8 cellular contexts compared by ENCODE assay signal in genomic region chr12:6215120-6215807, GRCh38. TPM values are rescaled to one million over a fixed set of nuclear protein-coding genes. Genes with fewer than 3 reads are reported as not detected.
DNase-seq lines count a peak whose midpoint lies in the region; ATAC-seq, FAIRE-seq and TF ChIP-seq lines count a peak whose summit lies in the region.

No MANE protein-coding gene starts in this region.

- WGBS in urinary bladder = 72% methylated on average over 10 of the region's 10 CpGs

- H3K9me3 ChIP-seq in endothelial cell of umbilical vein (replicated peaks; ENCODE audit: control insufficient read depth, insufficient read depth, low read length) (no peaks in the 10 kb centered on the region), muscle layer of colon (ENCODE audit: low read length) (no peaks in the 10 kb centered on the region)

- peak overlapping the region; percentile 56 for H3K27ac Mint-ChIP-seq in activated CD8-positive, alpha-beta T cell treated with anti-CD3 and anti-CD28 coated beads, Interleukin-2, amount 10 ng/mL, durations not matched to agents 7 days and 5 days
- no peak overlapping the region for H3K27ac Mint-ChIP-seq in activated CD8-positive, alpha-beta T cell treated with anti-CD3 and anti-CD28 coated beads for 36 hours
- no peak overlapping the region for H3K27ac Mint-ChIP-seq in activated T-cell treated with anti-CD3 and anti-CD28 coated beads, Interleukin-2, amount 50 U/mL, for 24 hours

- peak overlapping the region; percentile 11 for H3K4me2 ChIP-seq in endothelial cell of umbilical vein (ENCODE audit: insufficient read depth, low read length)

- no peak overlapping the region for H2AFZ ChIP-seq in endothelial cell of umbilical vein (ENCODE audit: low read depth, low read length)

- H3K36me3 Mint-ChIP-seq in activated CD8-positive, alpha-beta T cell treated with anti-CD3 and anti-CD28 coated beads, Interleukin-2, amount 10 ng/mL, durations not matched to agents 7 days and 5 days (ENCODE audit: low read depth) = no peaks in the 10 kb centered on the region
- no peaks in the 10 kb centered on the region for H3K36me3 Mint-ChIP-seq in activated CD8-positive, alpha-beta T cell treated with anti-CD3 and anti-CD28 coated beads for 36 hours (ENCODE audit: low read depth)
- no peaks in the 10 kb centered on the region for H3K36me3 Mint-ChIP-seq in activated T-cell treated with anti-CD3 and anti-CD28 coated beads, Interleukin-2, amount 50 U/mL, for 24 hours (ENCODE audit: low read depth)

- peaks cover 24% of the 10 kb centered on the region for H3K4me1 Mint-ChIP-seq in activated CD8-positive, alpha-beta T cell treated with anti-CD3 and anti-CD28 coated beads, Interleukin-2, amount 10 ng/mL, durations not matched to agents 7 days and 5 days (ENCODE audit: low read depth)
- peaks cover 32% of the 10 kb centered on the region for H3K4me1 Mint-ChIP-seq in activated CD8-positive, alpha-beta T cell treated with anti-CD3 and anti-CD28 coated beads for 36 hours (ENCODE audit: low read depth)
- peaks cover 34% of the 10 kb centered on the region for H3K4me1 Mint-ChIP-seq in activated T-cell treated with anti-CD3 and anti-CD28 coated beads, Interleukin-2, amount 50 U/mL, for 24 hours (ENCODE audit: low read depth)

- H3K9me1 ChIP-seq in endothelial cell of umbilical vein (replicated peaks; ENCODE audit: control insufficient read depth, extremely low read depth, insufficient read depth, low read length) = no peaks in the 10 kb centered on the region

- H3K27me3 ChIP-seq in endothelial cell of umbilical vein (ENCODE audit: control insufficient read depth in 2 of 2, insufficient read depth in 2 of 2, low read length in 2 of 2) (no peaks in the 10 kb centered on the region), muscle layer of colon (ENCODE audit: control insufficient read depth in 1 of 2, insufficient read depth in 2 of 2, low read length in 2 of 2) (no peaks in the 10 kb centered on the region)

- H3K79me2 ChIP-seq in endothelial cell of umbilical vein (ENCODE audit: control insufficient read depth, insufficient read depth, low read length) = peaks cover 98% of the 10 kb centered on the region

- no peak for TF ChIP-seq CTCF in activated CD8-positive, alpha-beta T cell treated with anti-CD3 and anti-CD28 coated beads for 36 hours (IDR thresholded peaks at IDR 0.05)
- TF ChIP-seq CTCF in endothelial cell of umbilical vein (IDR thresholded peaks at IDR 0.05; ENCODE audit: extremely low read depth in 1 of 2, insufficient read depth in 1 of 2, low read depth in 1 of 2, low read length in 2 of 2) = no peak

- H3K4me3 Mint-ChIP-seq in activated CD8-positive, alpha-beta T cell treated with anti-CD3 and anti-CD28 coated beads, Interleukin-2, amount 10 ng/mL, durations not matched to agents 7 days and 5 days = no peak overlapping the region
- H3K4me3 Mint-ChIP-seq in activated CD8-positive, alpha-beta T cell treated with anti-CD3 and anti-CD28 coated beads for 36 hours = no peak overlapping the region
- no peak overlapping the region for H3K4me3 Mint-ChIP-seq in activated T-cell treated with anti-CD3 and anti-CD28 coated beads, Interleukin-2, amount 50 U/mL, for 24 hours

- no peak for DNase-seq in activated CD8-positive, alpha-beta T cell treated with anti-CD3 and anti-CD28 coated beads, Interleukin-2, amount 10 ng/mL, durations not matched to agents 7 days and 5 days
- DNase-seq in activated CD8-positive, alpha-beta T cell treated with anti-CD3 and anti-CD28 coated beads for 36 hours = no peak
- no peak for DNase-seq in endothelial cell of umbilical vein (ENCODE audit: low read depth, low spot score)
- no peak for DNase-seq in NCI-H1092 treated with DMSO at 0.1 percent for 48 hours (lab: John Stamatoyannopoulos, UW)
- DNase-seq in activated T-cell treated with anti-CD3 and anti-CD28 coated beads, Interleukin-2, amount 50 U/mL, for 24 hours = no peak

- H3K4me1 ChIP-seq in endothelial cell of umbilical vein (ENCODE audit: control insufficient read depth, extremely low read depth, insufficient read depth, low read length) = peaks cover 61% of the 10 kb centered on the region
- peaks cover 91% of the 10 kb centered on the region for H3K4me1 ChIP-seq in muscle layer of colon (ENCODE audit: insufficient read depth, low read length)
- H3K4me1 ChIP-seq in urinary bladder (ENCODE audit: insufficient read depth) = peaks cover 1% of the 10 kb centered on the region

- no peaks in the 10 kb centered on the region for H4K20me1 ChIP-seq in endothelial cell of umbilical vein (replicated peaks; ENCODE audit: control insufficient read depth, extremely low read depth, insufficient read depth, low read length)

- peaks cover 2% of the 10 kb centered on the region for H3K27me3 Mint-ChIP-seq in activated CD8-positive, alpha-beta T cell treated with anti-CD3 and anti-CD28 coated beads, Interleukin-2, amount 10 ng/mL, durations not matched to agents 7 days and 5 days (ENCODE audit: low read depth)
- no peaks in the 10 kb centered on the region for H3K27me3 Mint-ChIP-seq in activated CD8-positive, alpha-beta T cell treated with anti-CD3 and anti-CD28 coated beads for 36 hours
- no peaks in the 10 kb centered on the region for H3K27me3 Mint-ChIP-seq in activated T-cell treated with anti-CD3 and anti-CD28 coated beads, Interleukin-2, amount 50 U/mL, for 24 hours

- peak overlapping the region; percentile 33 for H3K9ac ChIP-seq in endothelial cell of umbilical vein (replicated peaks; ENCODE audit: extremely low read depth, insufficient read depth, low read length)
- H3K9ac ChIP-seq in muscle layer of colon (ENCODE audit: low read length) = peak overlapping the region; percentile 42

- no peaks in the 10 kb centered on the region for H3K9me3 Mint-ChIP-seq in activated CD8-positive, alpha-beta T cell treated with anti-CD3 and anti-CD28 coated beads, Interleukin-2, amount 10 ng/mL, durations not matched to agents 7 days and 5 days (ENCODE audit: insufficient read depth)
- no peaks in the 10 kb centered on the region for H3K9me3 Mint-ChIP-seq in activated CD8-positive, alpha-beta T cell treated with anti-CD3 and anti-CD28 coated beads for 36 hours
- H3K9me3 Mint-ChIP-seq in activated T-cell treated with anti-CD3 and anti-CD28 coated beads, Interleukin-2, amount 50 U/mL, for 24 hours = no peaks in the 10 kb centered on the region

- H3K36me3 ChIP-seq in endothelial cell of umbilical vein (ENCODE audit: control insufficient read depth in 2 of 2, extremely low read depth in 1 of 2, insufficient read depth in 2 of 2, low read length in 2 of 2) (peaks cover 10 to 16% of the 10 kb centered on the region in 2 experiments), muscle layer of colon (ENCODE audit: insufficient read depth, low read length) (peaks cover 20% of the 10 kb centered on the region), urinary bladder (ENCODE audit: insufficient read depth) (no peaks in the 10 kb centered on the region)

- intact Hi-C loops in activated CD8-positive, alpha-beta T cell treated with anti-CD3 and anti-CD28 coated beads for 36 hours (cut with micrococcal nuclease) = no loop called here
- intact Hi-C loops in endothelial cell of umbilical vein (cut with micrococcal nuclease) = no loop called here

- dilution Hi-C loops in endothelial cell of umbilical vein (cut with MboI; ENCODE audit: extremely low pct_ligation_motif_present, low sequenced_read_pairs) = no loop called here

- peak overlapping the region; percentile 68 for H3K27ac ChIP-seq in endothelial cell of umbilical vein (ENCODE audit: insufficient read depth, low read depth, low read length)
- H3K27ac ChIP-seq in muscle layer of colon (ENCODE audit: low read depth, low read length) = peak overlapping the region; percentile 69
- peak overlapping the region; percentile 81 for H3K27ac ChIP-seq in urinary bladder (ENCODE audit: low read depth)

- POLR2A ChIA-PET in activated CD8-positive, alpha-beta T cell treated with anti-CD3 and anti-CD28 coated beads, Interleukin-2, amount 10 ng/mL, durations not matched to agents 7 days and 5 days (lab: Charles Lee) = interaction anchor here (0.7 kb wide), 1 partner anchor 65 kb away, joined by 3 read pairs; no protein-coding TSS in a partner anchor
- POLR2A ChIA-PET in activated CD8-positive, alpha-beta T cell treated with anti-CD3 and anti-CD28 coated beads for 36 hours (lab: Charles Lee) = no interaction called here
- POLR2A ChIA-PET in endothelial cell of umbilical vein (lab: Charles Lee) = interaction anchor here (1.6 kb wide), 1 partner anchor 12 kb away, joined by 4 read pairs; no protein-coding TSS in a partner anchor

- CTCF ChIA-PET in activated CD8-positive, alpha-beta T cell treated with anti-CD3 and anti-CD28 coated beads, Interleukin-2, amount 10 ng/mL, durations not matched to agents 7 days and 5 days (lab: Charles Lee) = interaction anchor here (1.2 to 1.3 kb wide), 2 partner anchors 69 to 150 kb away, joined by 3 read pairs; no protein-coding TSS in a partner anchor
- CTCF ChIA-PET in activated CD8-positive, alpha-beta T cell treated with anti-CD3 and anti-CD28 coated beads for 36 hours (lab: Charles Lee) = interaction anchor here (0.8 kb wide), 1 partner anchor 20 kb away, joined by 5 read pairs; no protein-coding TSS in a partner anchor
- CTCF ChIA-PET in endothelial cell of umbilical vein (lab: Charles Lee) = interaction anchor here (1.2 to 4.9 kb wide), 5 partner anchors 10 to 70 kb away, joined by 5 to 40 read pairs (median 28); partner anchors contain the start of gene CD9

- no TSS peak for BruUV-seq in endothelial cell of umbilical vein (replicated peaks; lab: Mats Ljungman, UMichigan)

- peak; percentile 17 for TF ChIP-seq POLR2A in endothelial cell of umbilical vein (IDR thresholded peaks at IDR 0.05; ENCODE audit: low read depth, low read length)

- H3K4me3 ChIP-seq in endothelial cell of umbilical vein (replicated peaks in 1 of 3; ENCODE audit: insufficient read depth in 1 of 3, low read depth in 1 of 3, low read length in 3 of 3) = no peak overlapping the region
- peak overlapping the region in 1 of 2 donors; percentile 15 for H3K4me3 ChIP-seq in muscle layer of colon (ENCODE audit: low read depth in 1 of 2, low read length in 2 of 2)
- no peak overlapping the region for H3K4me3 ChIP-seq in urinary bladder (ENCODE audit: low read depth, low read length)

- no peak for FAIRE-seq in endothelial cell of umbilical vein (lab: Jason Lieb, UNC)

- no peak for ATAC-seq in activated CD8-positive, alpha-beta T cell treated with anti-CD3 and anti-CD28 coated beads, Interleukin-2, amount 10 ng/mL, durations not matched to agents 7 days and 5 days
- no peak for ATAC-seq in activated CD8-positive, alpha-beta T cell treated with anti-CD3 and anti-CD28 coated beads for 36 hours
- ATAC-seq in HG02623 (IDR thresholded peaks at IDR 0.05; ENCODE audit: unreplicated experiment) = no peak

RNA-seq across cellular contexts. Expression of gene CD9, which starts 15.1 kb away (rescaled TPM):
- total RNA-seq in activated CD8-positive, alpha-beta T cell treated with anti-CD3 and anti-CD28 coated beads, Interleukin-2, amount 10 ng/mL, durations not matched to agents 7 days and 5 days = 10 to 100 TPM; 11.6 to 11.9 TPM
- 1 to 10 TPM; 9.1 to 9.2 TPM for total RNA-seq in activated CD8-positive, alpha-beta T cell treated with anti-CD3 and anti-CD28 coated beads for 36 hours
- total RNA-seq in endothelial cell of umbilical vein (379 and 504 TPM in 2 replicates), urinary bladder (215 TPM)
- polyA plus RNA-seq in endothelial cell of umbilical vein (943 and 1,225 TPM in 2 replicates), urinary bladder (554 TPM)
- 972 and 1,213 TPM in 2 replicates for polyA plus RNA-seq in endothelial cell of umbilical vein (2011; cell fraction: cytosol; rRNA removed)
- polyA plus RNA-seq in endothelial cell of umbilical vein (2011; cell fraction: nucleus; rRNA removed) = 481 and 655 TPM in 2 replicates
- polyA plus RNA-seq in endothelial cell of umbilical vein (2012) = 1,387 and 1,527 TPM in 2 replicates
- 848 and 909 TPM in 2 replicates for polyA minus RNA-seq in endothelial cell of umbilical vein
- polyA minus RNA-seq in endothelial cell of umbilical vein (2011; cell fraction: cytosol; rRNA and poly(A)+ RNA removed) = 79.2 TPM
- 148 and 194 TPM in 2 replicates for polyA minus RNA-seq in endothelial cell of umbilical vein (2011; cell fraction: nucleus; rRNA and poly(A)+ RNA removed)

Comparison
In these comparisons a context has a peak if more than half of its experiments do, and no peak if none do; other contexts are left out.
1. RNA of gene CD9, which starts 15.1 kb away (total RNA-seq): 379 to 504 TPM in endothelial cell of umbilical vein and 215 TPM in urinary bladder (single experiment); 11.6 to 11.9 TPM in activated CD8-positive, alpha-beta T cell treated with anti-CD3 and anti-CD28 coated beads, Interleukin-2, amount 10 ng/mL, durations not matched to agents 7 days and 5 days and 9.1 to 9.2 TPM in activated CD8-positive, alpha-beta T cell treated with anti-CD3 and anti-CD28 coated beads for 36 hours; every median in the first group is over 10 times any median in the second.
2. Peak in every context shown above with its lines, with median percentiles within 50 percentile points of each other: H3K27ac ChIP-seq.